In the genomic region with DNA sequence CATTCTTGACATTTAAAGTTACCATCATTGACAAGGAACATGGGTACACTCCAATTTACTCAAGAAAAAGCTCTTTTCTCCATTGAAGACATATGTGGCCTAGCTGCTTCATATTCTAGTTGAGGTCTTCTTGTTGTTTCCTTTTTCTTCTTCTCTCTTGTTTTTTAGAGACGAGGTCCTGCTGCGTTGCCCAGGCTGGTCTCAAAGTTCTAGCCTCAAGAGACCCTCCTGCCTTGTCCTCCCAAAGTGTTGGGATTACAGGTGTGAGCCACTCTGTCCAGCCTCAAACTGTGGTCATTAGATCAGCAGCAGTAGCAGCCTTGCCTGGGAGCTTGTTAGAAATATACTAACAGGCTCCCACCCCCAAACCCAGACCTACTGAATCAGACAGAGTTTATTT, we compare ENCODE assay signal across 5 cellular contexts. TPM values are rescaled to one million over a fixed set of nuclear protein-coding genes. Genes with fewer than 3 reads are reported as not detected.
"Had no signal": no experiment of that assay in that cellular context is flagged by ENCODE, and none has a peak within 500 bp of the region (broad histone marks: within the 10 kb centered on the region; RNA-seq: fewer than 3 reads in every experiment).

No MANE protein-coding gene starts in this region.

RNA-seq across cellular contexts. Expression of gene GSTT4, which starts 12.2 kb away (rescaled TPM):
- total RNA-seq: GM23248, H4, H7, HT-29, IMR-90 had no signal

RNA-seq across cellular contexts. Expression of gene GSTT2, which starts 13.1 kb away (rescaled TPM):
- total RNA-seq: H7 had no signal

RNA-seq across cellular contexts. Expression of gene DDTL, which starts 26.4 kb away (rescaled TPM):
- total RNA-seq: GM23248 had no signal
